Comparison of ENCODE assay signal across 4 cellular contexts in genomic region chr9:94357158-94357557, GRCh38. TPM values are rescaled to one million over a fixed set of nuclear protein-coding genes. Genes with fewer than 3 reads are reported as not detected.
"Had no signal": no experiment of that assay in that cellular context is flagged by ENCODE, and none has a peak within 500 bp of the region (broad histone marks: within the 10 kb centered on the region; RNA-seq: fewer than 3 reads in every experiment).

No MANE protein-coding gene starts in this region.

RNA-seq across cellular contexts. Expression of gene NUTM2F, which starts 28.7 kb away (rescaled TPM):
- total RNA-seq: LHCN-M2, M059J, MCF 10A, NCI-H460 had no signal
